2 cellular contexts compared by ENCODE assay signal in genomic region chr4:75497133-75497532, GRCh38.
TF ChIP-seq lines count a peak whose summit lies in the region.

No MANE protein-coding gene starts in this region.

TF ChIP-seq in IMR-90, 13 proteins besides CTCF, POLR2A, EP300 and RAD21:
- TF ChIP-seq RFX5 (IDR thresholded peaks at IDR 0.05; ENCODE audit: low read depth, low read length) (no peak), CEBPB (IDR thresholded peaks at IDR 0.05; ENCODE audit: low read depth, low read length) (no peak), BHLHE40 (IDR thresholded peaks at IDR 0.05; ENCODE audit: low read depth, low read length) (no peak), FOS (IDR thresholded peaks at IDR 0.05; ENCODE audit: low read depth, low read length) (no peak), NFE2L2 (IDR thresholded peaks at IDR 0.05; ENCODE audit: low read depth, low read length) (no peak), MAZ (IDR thresholded peaks at IDR 0.05; ENCODE audit: borderline replicate concordance, low read depth, low read length) (no peak), RCOR1 (IDR thresholded peaks at IDR 0.05; ENCODE audit: insufficient replicate concordance, low read length) (no peak), CHD1 (IDR thresholded peaks at IDR 0.05; ENCODE audit: low read depth, low read length) (no peak), ELK1 (IDR thresholded peaks at IDR 0.05; ENCODE audit: borderline replicate concordance, low read depth, low read length) (no peak), MAFK (IDR thresholded peaks at IDR 0.05; ENCODE audit: low read depth, low read length) (no peak), MXI1 (IDR thresholded peaks at IDR 0.05; ENCODE audit: borderline replicate concordance, low read depth, low read length) (no peak), USF2 (IDR thresholded peaks at IDR 0.05; ENCODE audit: low read depth, low read length) (no peak), SMC3 (IDR thresholded peaks at IDR 0.05; ENCODE audit: low read depth, low read length) (no peak)

TF ChIP-seq in GM12878, 131 proteins besides CTCF, POLR2A, EP300 and RAD21:
- 0 out of 2 replicates have a peak, but pooled peaks have one; percentile 22 for TF ChIP-seq PKNOX1 (IDR thresholded peaks at IDR 0.05)
- TF ChIP-seq TBL1XR1 (IDR thresholded peaks at IDR 0.05; ENCODE audit: low read depth, low read length): no peak
- no peak for TF ChIP-seq ZBTB33 (IDR thresholded peaks at IDR 0.05)
- TF ChIP-seq SREBF2 (IDR thresholded peaks at IDR 0.05; ENCODE audit: low read length): no peak
